Comparison of ENCODE assay signal across 27 cellular contexts in genomic region chrX:14476169-14476568, GRCh38. TPM values are rescaled to one million over a fixed set of nuclear protein-coding genes. Genes with fewer than 3 reads are reported as not detected.
DNase-seq lines count a peak whose midpoint lies in the region; ATAC-seq, FAIRE-seq and TF ChIP-seq lines count a peak whose summit lies in the region.
"Had no signal": no experiment of that assay in that cellular context is flagged by ENCODE, and none has a peak within 500 bp of the region (broad histone marks: within the 10 kb centered on the region; RNA-seq: fewer than 3 reads in every experiment).

No MANE protein-coding gene starts in this region.

- peak; percentile 48 for ATAC-seq in Right ventricle myocardium inferior
- ATAC-seq: foreskin keratinocyte, natural killer cell, WTC11 had no signal

- H3K27me3 ChIP-seq in left ventricle myocardium inferior (ENCODE audit: low read depth) = no peaks in the 10 kb centered on the region
- H3K27me3 ChIP-seq in trophoblast cell (ENCODE audit: insufficient read depth, low read length) = no peaks in the 10 kb centered on the region
- H3K27me3 ChIP-seq: foreskin keratinocyte had no signal

- H3K18ac ChIP-seq in trophoblast cell (ENCODE audit: low read length) = no peak overlapping the region

- no peak for TF ChIP-seq CTCF in left ventricle myocardium inferior (IDR thresholded peaks at IDR 0.05; ENCODE audit: borderline replicate concordance)

- peak; percentile 87 for FAIRE-seq in colon (lab: Jason Lieb, UNC)
- FAIRE-seq: keratinocyte had no signal

- H3K9me3 ChIP-seq in left ventricle myocardium inferior (replicated peaks) = no peaks in the 10 kb centered on the region
- no peaks in the 10 kb centered on the region for H3K9me3 ChIP-seq in trophoblast cell (ENCODE audit: insufficient read depth, low read depth, low read length)

- no peaks in the 10 kb centered on the region for H3K79me2 ChIP-seq in trophoblast cell (ENCODE audit: control insufficient read depth, insufficient read depth, low read length, poor library complexity)

- H2BK12ac ChIP-seq in trophoblast cell (ENCODE audit: low read length) = no peak overlapping the region

- no peak overlapping the region for H3K23ac ChIP-seq in trophoblast cell (ENCODE audit: low read length)

- H4K8ac ChIP-seq in trophoblast cell (ENCODE audit: low read depth, low read length) = no peak overlapping the region

- no peak overlapping the region for H3K14ac ChIP-seq in trophoblast cell (ENCODE audit: low read length)

- no peak overlapping the region for H2BK120ac ChIP-seq in trophoblast cell (ENCODE audit: insufficient read depth, low read length, poor library complexity)

- H4K91ac ChIP-seq in trophoblast cell (ENCODE audit: low read depth, low read length) = no peak overlapping the region

- intact Hi-C loops in Right ventricle myocardium inferior (cut with DNase I) (no loop called here), left ventricle myocardium inferior (cut with micrococcal nuclease) (no loop called here)

- H3K79me1 ChIP-seq in trophoblast cell (ENCODE audit: low read length) = no peaks in the 10 kb centered on the region

- H2AK5ac ChIP-seq in trophoblast cell (ENCODE audit: low read length) = no peak overlapping the region

- no peak overlapping the region for H3K4ac ChIP-seq in trophoblast cell (ENCODE audit: low read depth, low read length)

- H3K36me3 ChIP-seq in left ventricle myocardium inferior (no peaks in the 10 kb centered on the region), trophoblast cell (ENCODE audit: control insufficient read depth in 1 of 2, insufficient read depth in 2 of 2, low read length in 2 of 2) (no peaks in the 10 kb centered on the region)

- H2AFZ ChIP-seq in trophoblast cell (ENCODE audit: insufficient read depth, low read length, poor library complexity) = no peak overlapping the region

- H2BK5ac ChIP-seq in trophoblast cell (ENCODE audit: low read depth, low read length, poor library complexity) = no peak overlapping the region

- H3K4me1 ChIP-seq in left ventricle myocardium inferior = no peaks in the 10 kb centered on the region
- H3K4me1 ChIP-seq in trophoblast cell (ENCODE audit: control insufficient read depth in 1 of 2, insufficient read depth in 2 of 2, low read length in 2 of 2) = no peaks in the 10 kb centered on the region
- H3K4me1 ChIP-seq: foreskin keratinocyte had no signal

- H3K4me2 ChIP-seq in trophoblast cell (ENCODE audit: low read length) = no peak overlapping the region
- H3K4me2 ChIP-seq: smooth muscle cell had no signal

- no peak overlapping the region for H3K9ac ChIP-seq in trophoblast cell (ENCODE audit: low read length)

- H4K12ac ChIP-seq in trophoblast cell (ENCODE audit: low read depth, low read length) = no peak overlapping the region

- H3K4me3 ChIP-seq in left ventricle myocardium inferior (no peak overlapping the region), trophoblast cell (ENCODE audit: low read depth, low read length) (no peak overlapping the region)
- H3K4me3 ChIP-seq: smooth muscle cell had no signal

- no CpG with 5 or more reads among the region's 2 CpGs for WGBS in trophoblast cell (ENCODE audit: extremely low coverage, insufficient coverage, insufficient read length)

- DNase-seq in Right ventricle myocardium inferior (ENCODE audit: missing footprints) = no peak
- no peak for DNase-seq in left ventricle myocardium inferior
- DNase-seq in middle frontal gyrus (ENCODE audit: extremely low spot score, low spot score) = peak; percentile 6
- no peak for DNase-seq in OCI-M1 (lab: John Stamatoyannopoulos, UW)
- no peak for DNase-seq in DMS114 treated with DMSO at 0.1 percent for 48 hours (lab: John Stamatoyannopoulos, UW; ENCODE audit: unreplicated experiment)
- DNase-seq in HUDEP-2 (lab: John Stamatoyannopoulos, UW; ENCODE audit: unreplicated experiment in 76 of 76) = no peak
- no peak for DNase-seq in trophoblast cell
- DNase-seq: ACHN; activated CD4-positive, alpha-beta memory T cell treated with anti-CD3 and anti-CD28 coated beads for 36 hours; activated naive CD4-positive, alpha-beta T cell; CD4-positive, alpha-beta memory T cell; DMS79 treated with DMSO at 0.1 percent for 48 hours; natural killer cell; NCI-H1105 treated with DMSO at 0.1 percent for 48 hours; NCI-H2171 treated with DMSO at 0.1 percent for 48 hours; NCI-H69; stimulated activated CD4-positive, alpha-beta T cell treated with anti-CD3 and anti-CD28 coated beads, Interleukin-4, amount 100 ng/mL, for 24 hours had no signal

- no peak overlapping the region for H3K27ac ChIP-seq in left ventricle myocardium inferior (replicated peaks)
- no peak overlapping the region for H3K27ac ChIP-seq in trophoblast cell (ENCODE audit: low read depth, low read length)
- H3K27ac ChIP-seq: foreskin keratinocyte had no signal

RNA-seq across cellular contexts. Expression of gene GLRA2, which starts 53.2 kb away (rescaled TPM):
- total RNA-seq in Right ventricle myocardium inferior = not detected
- not detected for total RNA-seq in left ventricle myocardium inferior
- polyA plus RNA-seq in trophoblast cell (2013) = not detected in 2 replicates
- total RNA-seq: activated CD4-positive, alpha-beta memory T cell treated with anti-CD3 and anti-CD28 coated beads for 36 hours; CD4-positive, alpha-beta memory T cell; foreskin keratinocyte; HT-29; LHCN-M2; natural killer cell; progenitor cell of endocrine pancreas; SK-MEL-5; WTC11 had no signal
- polyA plus RNA-seq: CD4-positive, alpha-beta memory T cell; foreskin keratinocyte; keratinocyte; smooth muscle cell; urinary bladder had no signal
